In genomic region chr17:56146005-56146404, GRCh38 we compare ENCODE assay signal across 35 cellular contexts. TPM values are rescaled to one million over a fixed set of nuclear protein-coding genes. Genes with fewer than 3 reads are reported as not detected.
"Had no signal": no experiment of that assay in that cellular context is flagged by ENCODE, and none has a peak within 500 bp of the region (broad histone marks: within the 10 kb centered on the region; RNA-seq: fewer than 3 reads in every experiment).

No MANE protein-coding gene starts in this region.

- H3K9me3 Mint-ChIP-seq: activated CD4-positive, alpha-beta memory T cell treated with anti-CD3 and anti-CD28 coated beads, Interleukin-2, amount 10 ng/mL, durations not matched to agents 7 days and 5 days; activated naive CD4-positive, alpha-beta T cell treated with anti-CD3 and anti-CD28 coated beads for 36 hours; activated naive CD4-positive, alpha-beta T cell treated with anti-CD3 and anti-CD28 coated beads, Interleukin-2, amount 50 U/mL, for 72 hours; activated T-cell treated with anti-CD3 and anti-CD28 coated beads, Interleukin-2, amount 50 U/mL, for 4 hours; activated T-helper 1 cell treated with anti-CD3 and anti-CD28 coated beads, Interleukin-12 subunit alpha, Interleukin-12 subunit beta, Interleukin-2, Interleukin-4 antibody, amounts not matched to agents 30 ng/mL and 10 ng/mL and 1 ng/mL, durations not matched to agents 14 hours and 24 hours and 36 hours had no signal

- H3K4me1 ChIP-seq: adrenal gland, breast epithelium had no signal

- H3K9me3 ChIP-seq: adrenal gland, body of pancreas, breast epithelium had no signal

- H3K4me3 ChIP-seq: adrenal gland, body of pancreas, breast epithelium had no signal

- H3K4me3 Mint-ChIP-seq: activated CD4-positive, alpha-beta memory T cell treated with anti-CD3 and anti-CD28 coated beads, Interleukin-2, amount 10 ng/mL, durations not matched to agents 7 days and 5 days; activated naive CD4-positive, alpha-beta T cell treated with anti-CD3 and anti-CD28 coated beads for 36 hours; activated T-cell treated with anti-CD3 and anti-CD28 coated beads, Interleukin-2, amount 50 U/mL, for 4 hours; activated T-helper 1 cell treated with anti-CD3 and anti-CD28 coated beads, Interleukin-12 subunit alpha, Interleukin-12 subunit beta, Interleukin-2, Interleukin-4 antibody, amounts not matched to agents 30 ng/mL and 10 ng/mL and 1 ng/mL, durations not matched to agents 14 hours and 24 hours and 36 hours had no signal

- H3K36me3 ChIP-seq: adrenal gland, breast epithelium, WERI-Rb-1 had no signal

- H3K9ac ChIP-seq: KMS-11 had no signal

- H3K36me3 Mint-ChIP-seq: activated naive CD4-positive, alpha-beta T cell treated with anti-CD3 and anti-CD28 coated beads, Interleukin-2, amount 50 U/mL, for 72 hours had no signal

- H3K27ac ChIP-seq: adrenal gland, body of pancreas, breast epithelium, KMS-11, RWPE1, WERI-Rb-1 had no signal

- DNase-seq: activated CD4-positive, alpha-beta memory T cell treated with anti-CD3 and anti-CD28 coated beads, Interleukin-2, amount 10 ng/mL, durations not matched to agents 7 days and 5 days; activated CD4-positive, alpha-beta T cell treated with anti-CD3 and anti-CD28 coated beads for 1 hour; activated CD4-positive, alpha-beta T cell treated with anti-CD3 and anti-CD28 coated beads for 48 hours; activated CD4-positive, CD25-positive, alpha-beta regulatory T cell; activated CD8-positive, alpha-beta memory T cell treated with anti-CD3 and anti-CD28 coated beads for 24 hours; activated gamma-delta T cell treated with Interleukin-2 at 50 U/mL for 16 hours; activated naive CD4-positive, alpha-beta T cell treated with anti-CD3 and anti-CD28 coated beads for 36 hours; activated T-cell treated with anti-CD3 and anti-CD28 coated beads, Interleukin-2, amount 50 U/mL, for 4 hours; adrenal gland; body of pancreas; MM.1S; MV-4-11; NCI-H1092; NCI-H1436 treated with DMSO at 0.1 percent for 48 hours; NCI-H1694 treated with DMSO at 0.1 percent for 48 hours; NCI-H2029; NCI-H510A; NCI-H526; NCI-H748 treated with DMSO at 0.1 percent for 48 hours; NK-92 treated with Interleukin-12 subunit alpha and Interleukin-12 subunit beta, amount 100 ng/mL, for 24 hours; PC-3; SIG-M5; T1000; WERI-Rb-1 had no signal

- H3K4me1 Mint-ChIP-seq: activated CD4-positive, alpha-beta memory T cell treated with anti-CD3 and anti-CD28 coated beads, Interleukin-2, amount 10 ng/mL, durations not matched to agents 7 days and 5 days had no signal

- H3K27ac Mint-ChIP-seq: activated CD4-positive, alpha-beta memory T cell treated with anti-CD3 and anti-CD28 coated beads, Interleukin-2, amount 10 ng/mL, durations not matched to agents 7 days and 5 days; activated naive CD4-positive, alpha-beta T cell treated with anti-CD3 and anti-CD28 coated beads for 36 hours; activated naive CD4-positive, alpha-beta T cell treated with anti-CD3 and anti-CD28 coated beads, Interleukin-2, amount 50 U/mL, for 72 hours; activated T-helper 1 cell treated with anti-CD3 and anti-CD28 coated beads, Interleukin-12 subunit alpha, Interleukin-12 subunit beta, Interleukin-2, Interleukin-4 antibody, amounts not matched to agents 30 ng/mL and 10 ng/mL and 1 ng/mL, durations not matched to agents 14 hours and 24 hours and 36 hours had no signal

- H3K27me3 ChIP-seq: adrenal gland, body of pancreas, breast epithelium had no signal

- H3K4me2 ChIP-seq: KMS-11 had no signal

- H3K27me3 Mint-ChIP-seq: activated CD4-positive, alpha-beta memory T cell treated with anti-CD3 and anti-CD28 coated beads, Interleukin-2, amount 10 ng/mL, durations not matched to agents 7 days and 5 days had no signal

RNA-seq across cellular contexts. Expression of gene ANKFN1, which starts 7.3 kb away (rescaled TPM):
- total RNA-seq: activated CD4-positive, alpha-beta memory T cell treated with anti-CD3 and anti-CD28 coated beads, Interleukin-2, amount 10 ng/mL, durations not matched to agents 7 days and 5 days; activated naive CD4-positive, alpha-beta T cell treated with anti-CD3 and anti-CD28 coated beads for 36 hours; activated naive CD4-positive, alpha-beta T cell treated with anti-CD3 and anti-CD28 coated beads, Interleukin-2, amount 50 U/mL, for 72 hours; activated T-cell treated with anti-CD3 and anti-CD28 coated beads, Interleukin-2, amount 50 U/mL, for 4 hours; activated T-helper 1 cell treated with anti-CD3 and anti-CD28 coated beads, Interleukin-12 subunit alpha, Interleukin-12 subunit beta, Interleukin-2, Interleukin-4 antibody, amounts not matched to agents 30 ng/mL and 10 ng/mL and 1 ng/mL, durations not matched to agents 14 hours and 24 hours and 36 hours; astrocyte; cardiac septum; LHCN-M2; PC-3; Right ventricle myocardium inferior; T-helper 1 cell treated with Interleukin-12 subunit alpha and Interleukin-12 subunit beta and Interleukin-4 antibody, amounts not matched to agents 30 ng/mL and 1 ng/mL, for 36 hours; T-helper 2 cell treated with Interferon-gamma antibody and Interleukin-4, amounts not matched to agents 100 ng/mL and 5 ng/mL, for 36 hours had no signal
